In genomic region chr10:19719320-19719719, GRCh38 we compare ENCODE assay signal across 14 cellular contexts.
DNase-seq lines count a peak whose midpoint lies in the region; ATAC-seq lines count a peak whose summit lies in the region.
"Had no signal": no experiment of that assay in that cellular context is flagged by ENCODE, and none has a peak within 500 bp of the region (broad histone marks: within the 10 kb centered on the region; RNA-seq: fewer than 3 reads in every experiment).

No MANE protein-coding gene starts in this region.

- no peaks in the 10 kb centered on the region for H3K4me1 ChIP-seq in ACC112 (ENCODE audit: control insufficient read depth, insufficient read depth, low read length, unreplicated experiment)
- H3K4me1 ChIP-seq: gastrocnemius medialis, prostate gland had no signal

- peak overlapping the region; percentile 58 for H3K4me3 ChIP-seq in ACC112 (ENCODE audit: low read depth, low read length)
- H3K4me3 ChIP-seq: gastrocnemius medialis, prostate gland had no signal

- no peaks in the 10 kb centered on the region for H3K27me3 ChIP-seq in ACC112 (ENCODE audit: insufficient read depth, low read length)
- H3K27me3 ChIP-seq: gastrocnemius medialis, tibial artery had no signal

- H3K79me2 ChIP-seq in ACC112 (ENCODE audit: control insufficient read depth, insufficient read depth, low read length, unreplicated experiment), result no peaks in the 10 kb centered on the region

- H2AFZ ChIP-seq in ACC112 (ENCODE audit: low read length, unreplicated experiment), result peak overlapping the region; percentile 86

- ATAC-seq in GM18517 (IDR thresholded peaks at IDR 0.05; ENCODE audit: unreplicated experiment), result no peak
- ATAC-seq: activated CD4-positive, CD25-positive, alpha-beta regulatory T cell treated with anti-CD3 and anti-CD28 coated beads, Interleukin-2, amount 50 U/mL, for 24 hours; activated T-helper 17 cell treated with anti-CD3 and anti-CD28 coated beads, Interleukin-2, amount 50 U/mL, for 72 hours; gastrocnemius medialis had no signal

- H3K27ac ChIP-seq in ACC112 (ENCODE audit: low read depth, low read length), result peak overlapping the region; percentile 10; the same call in 1 of the 2 replicates
- H3K27ac ChIP-seq: C4-2B, gastrocnemius medialis, prostate gland had no signal

- H3K36me3 ChIP-seq in ACC112 (ENCODE audit: insufficient read depth, low read length), result no peaks in the 10 kb centered on the region
- H3K36me3 ChIP-seq: gastrocnemius medialis, prostate gland, tibial artery had no signal

- DNase-seq in HCEC 1CT, result peak; percentile 28
- DNase-seq in amniotic epithelial cell (ENCODE audit: low read depth), result peak; percentile 15
- DNase-seq in kidney tubule cell (ENCODE audit: low spot score), result peak; percentile 6
- no peak for DNase-seq in activated CD8-positive, alpha-beta memory T cell treated with anti-CD3 and anti-CD28 coated beads for 24 hours
- no peak for DNase-seq in SKM-1 (lab: John Stamatoyannopoulos, UW; ENCODE audit: unreplicated experiment)
- DNase-seq in nucleus accumbens (lab: John Stamatoyannopoulos, UW), result no peak
- DNase-seq: gastrocnemius medialis, tibial artery had no signal

Comparison
In these comparisons a context has a peak if more than half of its experiments do, and no peak if none do; other contexts are left out.
1. DNase-seq: peak in HCEC 1CT (single experiment), amniotic epithelial cell (single experiment) and kidney tubule cell (single experiment); none in activated CD8-positive, alpha-beta memory T cell treated with anti-CD3 and anti-CD28 coated beads for 24 hours (single experiment), SKM-1 (single experiment) and nucleus accumbens (0 of 56).